In the genomic region with DNA sequence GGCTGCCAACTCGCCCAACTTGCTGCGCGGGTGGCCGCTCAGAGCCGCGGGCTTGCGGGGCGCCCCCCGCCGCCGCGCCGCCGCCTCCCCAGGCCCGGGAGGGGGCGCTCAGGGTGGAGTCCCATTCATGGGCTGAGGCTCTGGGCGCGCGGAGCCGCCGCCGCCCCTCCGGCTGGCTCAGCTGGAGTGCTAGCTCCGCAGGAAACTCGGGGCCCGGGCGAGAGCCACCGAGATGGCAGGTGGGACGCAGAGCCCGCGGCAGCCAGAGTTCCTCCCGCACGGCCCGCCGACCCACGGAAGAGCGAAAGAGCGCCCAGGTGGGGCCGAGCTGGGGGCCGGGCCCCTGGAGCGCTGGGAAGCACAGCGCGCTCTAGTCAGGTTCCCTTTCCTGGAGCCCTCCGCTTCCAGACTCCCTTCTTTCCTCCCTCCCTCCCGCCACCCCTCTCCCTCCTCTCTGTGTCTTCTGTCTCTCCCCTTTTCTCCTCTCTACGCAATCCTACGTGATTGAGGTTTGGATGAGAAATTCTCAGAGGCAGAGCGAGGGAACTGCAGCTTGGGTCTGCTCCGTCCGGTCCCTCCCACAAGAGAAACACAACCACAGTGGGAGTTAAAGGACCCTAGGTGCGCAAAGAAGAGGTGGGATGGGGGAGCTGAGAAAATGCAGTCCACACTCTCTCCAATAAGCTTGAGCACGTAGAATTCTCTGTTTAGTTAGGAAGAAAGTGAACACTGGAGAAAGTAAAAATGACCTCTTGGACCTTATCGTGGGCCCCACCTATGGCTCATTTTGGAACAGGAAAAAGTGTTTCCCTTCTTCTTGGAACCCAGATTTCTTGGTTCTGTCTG, we compare ENCODE assay signal across 8 cellular contexts.
A peak's percentile ranks its signal among the peaks of the same experiment; 100 is the strongest.
DNase-seq lines count a peak whose midpoint lies in the region; FAIRE-seq and TF ChIP-seq lines count a peak whose summit lies in the region.

No MANE protein-coding gene starts in this region.

- no peaks in the 10 kb centered on the region for H3K9me3 ChIP-seq in prostate gland
- no peaks in the 10 kb centered on the region for H3K9me3 ChIP-seq in small intestine (ENCODE audit: control insufficient read depth, low read depth)

- H3K27me3 ChIP-seq in prostate gland (replicated peaks; ENCODE audit: insufficient read depth) = peaks cover 8% of the 10 kb centered on the region
- peaks cover 6 to 16% of the 10 kb centered on the region in 2 donors for H3K27me3 ChIP-seq in small intestine (ENCODE audit: control insufficient read depth in 2 of 2, insufficient read depth in 2 of 2, low read length in 2 of 2)

- H3K4me1 ChIP-seq in prostate gland (replicated peaks) (no peaks in the 10 kb centered on the region), small intestine (ENCODE audit: control insufficient read depth in 2 of 2, insufficient read depth in 1 of 2, low read depth in 1 of 2, low read length in 1 of 2) (no peaks in the 10 kb centered on the region)

- 3% methylated on average over 18 of the region's 53 CpGs for WGBS in prostate gland
- 2 to 8% (median 5%) methylated on average over 32 to 53 of the region's 53 CpGs for WGBS in small intestine, 3 donors

- DNase-seq in NCI-H524 (lab: John Stamatoyannopoulos, UW) = peak; percentile 59 to 65
- DNase-seq in NCI-H524 treated with DMSO at 0.1 percent for 48 hours (lab: John Stamatoyannopoulos, UW) = no peak
- DNase-seq in NCI-H510A treated with DMSO at 0.1 percent for 48 hours (lab: John Stamatoyannopoulos, UW) = peak; percentile 9
- DNase-seq in head of caudate nucleus = peak in 32 of 42 donors; percentile 4 to 61 (median 28)
- no peak for DNase-seq in prostate gland (ENCODE audit: low spot score)
- no peak for DNase-seq in activated effector memory CD4-positive, alpha-beta T cell treated with anti-CD3 and anti-CD28 coated beads, Interleukin-2, amount 50 U/mL, for 16 hours
- no peak for DNase-seq in small intestine
- no peak for DNase-seq in amniotic stem cell (lab: John Stamatoyannopoulos, UW)

- TF ChIP-seq POLR2A in prostate gland (IDR thresholded peaks at IDR 0.05) = no peak

- H3K27ac ChIP-seq in prostate gland (no peak overlapping the region), small intestine (ENCODE audit: low read depth in 1 of 2, low read length in 1 of 2) (no peak overlapping the region)

- no peak for TF ChIP-seq CTCF in prostate gland (IDR thresholded peaks at IDR 0.05)

- H3K36me3 ChIP-seq in prostate gland (no peaks in the 10 kb centered on the region), small intestine (ENCODE audit: control insufficient read depth in 2 of 2, insufficient read depth in 2 of 2, low read length in 2 of 2) (no peaks in the 10 kb centered on the region)

- intact Hi-C loops in head of caudate nucleus (cut with DNase I) (no loop called here), prostate gland (cut with DNase I) (no loop called here)

- FAIRE-seq in small intestine (lab: Jason Lieb, UNC) = no peak

- H3K4me3 ChIP-seq in prostate gland (peak overlapping the region; percentile 32 to 42), small intestine (ENCODE audit: low read depth in 1 of 2, low read length in 2 of 2) (no peak overlapping the region)

Comparison
In these comparisons a context has a peak if more than half of its experiments do, and no peak if none do; other contexts are left out.
1. DNase-seq: peak in NCI-H524 (2 of 2), NCI-H510A treated with DMSO at 0.1 percent for 48 hours (single experiment) and head of caudate nucleus (32 of 42); none in NCI-H524 treated with DMSO at 0.1 percent for 48 hours (single experiment), prostate gland (single experiment), activated effector memory CD4-positive, alpha-beta T cell treated with anti-CD3 and anti-CD28 coated beads, Interleukin-2, amount 50 U/mL, for 16 hours (single experiment), small intestine (single experiment) and amniotic stem cell (single experiment).
2. H3K4me3 ChIP-seq: peak in prostate gland (2 of 2); none in small intestine (0 of 2).